ENCODE assay signal across 12 cellular contexts in the genomic region with DNA sequence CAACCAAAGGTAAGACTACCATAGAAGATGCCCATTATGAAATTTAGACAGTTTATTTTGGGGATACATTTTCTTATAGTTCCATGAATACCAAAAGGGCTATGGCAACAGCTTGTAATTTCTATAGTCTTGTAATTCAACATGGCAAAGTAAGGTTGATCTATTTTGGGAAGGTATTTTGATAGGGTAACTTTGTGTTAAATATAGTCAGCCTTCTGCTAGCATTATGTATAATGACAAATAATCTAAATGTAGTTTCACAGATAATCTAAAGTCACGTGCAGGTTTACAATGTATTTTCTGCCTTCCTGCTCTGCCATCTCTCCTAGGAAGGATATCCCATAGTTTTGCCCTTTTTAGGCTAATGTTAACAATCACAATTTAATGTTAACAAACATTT.
DNase-seq lines count a peak whose midpoint lies in the region; ATAC-seq and TF ChIP-seq lines count a peak whose summit lies in the region.
"Had no signal": no experiment of that assay in that cellular context is flagged by ENCODE, and none has a peak within 500 bp of the region (broad histone marks: within the 10 kb centered on the region; RNA-seq: fewer than 3 reads in every experiment).

No MANE protein-coding gene starts in this region.

- H3K4me3 Mint-ChIP-seq in CD14-positive monocyte (no peak overlapping the region), GM23338 (no peak overlapping the region)
- peak overlapping the region; percentile 3 to 75 (median 63) for H3K4me3 Mint-ChIP-seq in CD8-positive, alpha-beta memory T cell
- peak overlapping the region; percentile 32 to 85 (median 78) for H3K4me3 Mint-ChIP-seq in naive thymus-derived CD4-positive, alpha-beta T cell

- TF ChIP-seq CTCF in CD14-positive monocyte (IDR thresholded peaks at IDR 0.05) (no peak), GM23338 (conservative IDR thresholded peaks at IDR 0.05; ENCODE audit: low read depth in 2 of 2) (no peak), omental fat pad (IDR thresholded peaks at IDR 0.05) (no peak)

- no peak overlapping the region for H2AFZ ChIP-seq in GM23338

- no peaks in the 10 kb centered on the region for H3K36me3 ChIP-seq in CD8-positive, alpha-beta memory T cell (ENCODE audit: insufficient read depth, low read length)
- no peaks in the 10 kb centered on the region for H3K36me3 ChIP-seq in naive thymus-derived CD4-positive, alpha-beta T cell (ENCODE audit: control insufficient read depth in 2 of 3, insufficient read depth in 3 of 3, low read length in 3 of 3)
- no peaks in the 10 kb centered on the region for H3K36me3 ChIP-seq in GM23338 (ENCODE audit: insufficient read depth)
- H3K36me3 ChIP-seq: gastroesophageal sphincter, prostate gland, tibial artery had no signal

- no peaks in the 10 kb centered on the region for H3K79me2 ChIP-seq in GM23338 (replicated peaks; ENCODE audit: insufficient read depth)

- H3K27me3 ChIP-seq in CD8-positive, alpha-beta memory T cell (ENCODE audit: insufficient read depth, low read length, poor library complexity, severe bottlenecking), result no peaks in the 10 kb centered on the region
- no peaks in the 10 kb centered on the region for H3K27me3 ChIP-seq in naive thymus-derived CD4-positive, alpha-beta T cell (ENCODE audit: control insufficient read depth in 2 of 2, insufficient read depth in 2 of 2, low read length in 2 of 2)
- H3K27me3 ChIP-seq in GM23338 (ENCODE audit: insufficient read depth), result no peaks in the 10 kb centered on the region
- H3K27me3 ChIP-seq: gastroesophageal sphincter, tibial artery had no signal

- no peak overlapping the region for H3K27ac ChIP-seq in CD8-positive, alpha-beta memory T cell (ENCODE audit: low read depth, low read length)
- peak overlapping the region; percentile 84 for H3K27ac ChIP-seq in naive thymus-derived CD4-positive, alpha-beta T cell (ENCODE audit: low read depth, low read length)
- H3K27ac ChIP-seq in GM23338 (ENCODE audit: low read depth), result no peak overlapping the region
- H3K27ac ChIP-seq: prostate gland, tibial artery had no signal

- H3K36me3 Mint-ChIP-seq in CD14-positive monocyte (peaks cover 0 to 2% of the 10 kb centered on the region in 2 donors), GM23338 (ENCODE audit: low read depth) (no peaks in the 10 kb centered on the region)
- peaks cover 0 to 4% (median 1%) of the 10 kb centered on the region in 3 donors for H3K36me3 Mint-ChIP-seq in CD8-positive, alpha-beta memory T cell
- H3K36me3 Mint-ChIP-seq in activated naive CD4-positive, alpha-beta T cell treated with anti-CD3 and anti-CD28 coated beads, Interleukin-2, amount 50 U/mL, for 72 hours, result peaks cover 33 to 48% of the 10 kb centered on the region in 2 donors
- peaks cover 0 to 52% (median 3%) of the 10 kb centered on the region in 5 donors for H3K36me3 Mint-ChIP-seq in naive thymus-derived CD4-positive, alpha-beta T cell

- intact Hi-C loops in CD14-positive monocyte (cut with micrococcal nuclease), result no loop called here
- intact Hi-C loops in naive thymus-derived CD4-positive, alpha-beta T cell (cut with micrococcal nuclease), result loop anchor here in 1 of 2 donors (5.0 kb wide), 1 partner anchor 669 kb away; no protein-coding TSS in a partner anchor

- no peaks in the 10 kb centered on the region for H4K20me1 ChIP-seq in GM23338 (replicated peaks; ENCODE audit: insufficient read depth)

- H3K27ac Mint-ChIP-seq in CD14-positive monocyte, result peak overlapping the region in 4 of 7 donors; percentile 82 to 93 (median 86)
- H3K27ac Mint-ChIP-seq in CD8-positive, alpha-beta memory T cell, result peak overlapping the region; percentile 96 to 100 (median 98)
- H3K27ac Mint-ChIP-seq in activated naive CD4-positive, alpha-beta T cell treated with anti-CD3 and anti-CD28 coated beads, Interleukin-2, amount 50 U/mL, for 72 hours, result peak overlapping the region; percentile 29 to 82
- peak overlapping the region; percentile 95 to 100 (median 99) for H3K27ac Mint-ChIP-seq in naive thymus-derived CD4-positive, alpha-beta T cell
- no peak overlapping the region for H3K27ac Mint-ChIP-seq in GM23338

- H3K27me3 Mint-ChIP-seq in CD14-positive monocyte (ENCODE audit: low read depth in 3 of 3) (peaks cover 0 to 3% (median 0%) of the 10 kb centered on the region in 3 donors), GM23338 (ENCODE audit: insufficient read depth, low read depth, poor library complexity) (no peaks in the 10 kb centered on the region)
- H3K27me3 Mint-ChIP-seq in CD8-positive, alpha-beta memory T cell, result peaks cover 0 to 3% of the 10 kb centered on the region in 2 donors
- no peaks in the 10 kb centered on the region for H3K27me3 Mint-ChIP-seq in naive thymus-derived CD4-positive, alpha-beta T cell

- CTCF ChIA-PET in CD8-positive, alpha-beta memory T cell (lab: Charles Lee), result interaction anchor here (1.0 to 1.8 kb wide), 6 partner anchors 26 to 128 kb away, joined by 3 to 11 read pairs (median 4); no protein-coding TSS in a partner anchor
- CTCF ChIA-PET in naive thymus-derived CD4-positive, alpha-beta T cell (lab: Charles Lee), result interaction anchor here (0.6 to 1.3 kb wide), 4 partner anchors 10 to 189 kb away, joined by 3 to 6 read pairs (median 4); no protein-coding TSS in a partner anchor

- no peaks in the 10 kb centered on the region for H3F3A ChIP-seq in GM23338 (replicated peaks; ENCODE audit: low read depth)

- H3K4me2 ChIP-seq in GM23338, result no peak overlapping the region

- H3K9me3 Mint-ChIP-seq in CD14-positive monocyte (peaks cover 0 to 3% (median 1%) of the 10 kb centered on the region in 7 donors), GM23338 (no peaks in the 10 kb centered on the region)
- H3K9me3 Mint-ChIP-seq in CD8-positive, alpha-beta memory T cell, result peaks cover 0 to 4% (median 0%) of the 10 kb centered on the region in 5 donors
- H3K9me3 Mint-ChIP-seq in activated naive CD4-positive, alpha-beta T cell treated with anti-CD3 and anti-CD28 coated beads, Interleukin-2, amount 50 U/mL, for 72 hours, result peaks cover 26 to 35% of the 10 kb centered on the region in 2 donors
- peaks cover 0 to 22% (median 5%) of the 10 kb centered on the region in 11 donors for H3K9me3 Mint-ChIP-seq in naive thymus-derived CD4-positive, alpha-beta T cell

- POLR2A ChIA-PET in CD8-positive, alpha-beta memory T cell (lab: Charles Lee), result interaction anchor here (1.5 to 3.0 kb wide), 2 partner anchors 126 to 184 kb away, joined by 6 to 30 read pairs; a partner anchor contains a TSS
- POLR2A ChIA-PET in naive thymus-derived CD4-positive, alpha-beta T cell (lab: Charles Lee), result interaction anchor here (0.8 to 3.0 kb wide), 15 partner anchors 10 to 186 kb away, joined by 3 to 77 read pairs (median 5); a partner anchor contains a TSS

- peaks cover 56% of the 10 kb centered on the region for H3K4me1 ChIP-seq in CD8-positive, alpha-beta memory T cell (ENCODE audit: insufficient read depth, low read length)
- H3K4me1 ChIP-seq in naive thymus-derived CD4-positive, alpha-beta T cell (ENCODE audit: control insufficient read depth in 2 of 2, insufficient read depth in 2 of 2, low read length in 2 of 2), result peaks cover 23 to 43% of the 10 kb centered on the region in 2 donors
- no peaks in the 10 kb centered on the region for H3K4me1 ChIP-seq in GM23338 (ENCODE audit: insufficient read depth)
- H3K4me1 ChIP-seq: gastroesophageal sphincter, prostate gland, tibial artery had no signal

- peak overlapping the region; percentile 24 for H3K4me3 ChIP-seq in CD8-positive, alpha-beta memory T cell (ENCODE audit: low read length)
- peak overlapping the region; percentile 15 for H3K4me3 ChIP-seq in naive thymus-derived CD4-positive, alpha-beta T cell (ENCODE audit: low read length)
- H3K4me3 ChIP-seq in GM23338, result no peak overlapping the region
- H3K4me3 ChIP-seq: gastroesophageal sphincter, prostate gland, tibial artery had no signal

- H3K9me2 ChIP-seq in GM23338 (ENCODE audit: insufficient read depth), result no peaks in the 10 kb centered on the region

- DNase-seq in CD14-positive monocyte (ENCODE audit: low spot score), result no peak
- no peak for DNase-seq in CD8-positive, alpha-beta memory T cell
- DNase-seq in activated naive CD4-positive, alpha-beta T cell treated with anti-CD3 and anti-CD28 coated beads, Interleukin-2, amount 50 U/mL, for 72 hours (ENCODE audit: low spot score in 2 of 2), result no peak
- DNase-seq in naive thymus-derived CD4-positive, alpha-beta T cell, result no peak
- no peak for DNase-seq in GM23338 (ENCODE audit: low spot score)
- no peak for DNase-seq in omental fat pad (ENCODE audit: low spot score)
- DNase-seq: NCI-H2081, NCI-H748 treated with DMSO at 0.1 percent for 48 hours had no signal

- H3K4me1 Mint-ChIP-seq in CD14-positive monocyte (peaks cover 15% of the 10 kb centered on the region), GM23338 (no peaks in the 10 kb centered on the region)
- peaks cover 43 to 78% (median 72%) of the 10 kb centered on the region in 3 donors for H3K4me1 Mint-ChIP-seq in CD8-positive, alpha-beta memory T cell
- peaks cover 32 to 85% (median 74%) of the 10 kb centered on the region in 7 donors for H3K4me1 Mint-ChIP-seq in naive thymus-derived CD4-positive, alpha-beta T cell

- no peaks in the 10 kb centered on the region for H3K9me3 ChIP-seq in CD8-positive, alpha-beta memory T cell (ENCODE audit: low read length)
- no peaks in the 10 kb centered on the region for H3K9me3 ChIP-seq in naive thymus-derived CD4-positive, alpha-beta T cell (ENCODE audit: control insufficient read depth in 2 of 3, low read length in 3 of 3)
- H3K9me3 ChIP-seq: gastroesophageal sphincter, prostate gland, tibial artery had no signal

- no peak for ATAC-seq in activated naive CD4-positive, alpha-beta T cell treated with anti-CD3 and anti-CD28 coated beads, Interleukin-2, amount 50 U/mL, for 72 hours
- ATAC-seq in naive thymus-derived CD4-positive, alpha-beta T cell, result no peak
- ATAC-seq in HG03520 (IDR thresholded peaks at IDR 0.05; ENCODE audit: unreplicated experiment), result no peak
- ATAC-seq in GM23338, result no peak
- ATAC-seq in omental fat pad (ENCODE audit: low FRiP score), result no peak
- ATAC-seq: gastroesophageal sphincter had no signal

TF ChIP-seq in GM23338, 12 proteins besides CTCF, POLR2A, EP300 and RAD21 (continues in another document):
- TF ChIP-seq ZNF114 (CRISPR knock-in tag; IDR thresholded peaks at IDR 0.05), result no peak
- no peak for TF ChIP-seq EZH2 (IDR thresholded peaks at IDR 0.05; ENCODE audit: low read depth, unreplicated experiment)
- TF ChIP-seq CREB1 (CRISPR knock-in tag; IDR thresholded peaks at IDR 0.05; ENCODE audit: low read depth), result no peak
- TF ChIP-seq ZNF331 (CRISPR knock-in tag; IDR thresholded peaks at IDR 0.05; ENCODE audit: low read depth), result no peak
- no peak for TF ChIP-seq EZH2phosphoT487 (IDR thresholded peaks at IDR 0.05; ENCODE audit: unreplicated experiment)
- TF ChIP-seq STAT1 (IDR thresholded peaks at IDR 0.05; ENCODE audit: unreplicated experiment), result no peak
- TF ChIP-seq NANOG (IDR thresholded peaks at IDR 0.05; ENCODE audit: borderline replicate concordance), result no peak
- no peak for TF ChIP-seq POLR2AphosphoS5 (IDR thresholded peaks at IDR 0.05; ENCODE audit: low read depth)

Comparison
In these comparisons a context has a peak if more than half of its experiments do, and no peak if none do; other contexts are left out.
1. H3K4me3 Mint-ChIP-seq: peak in CD8-positive, alpha-beta memory T cell (7 of 7) and naive thymus-derived CD4-positive, alpha-beta T cell (10 of 10); none in CD14-positive monocyte (0 of 2) and GM23338 (single experiment).